21 cellular contexts compared by ENCODE assay signal in genomic region chr15:52056496-52056895, GRCh38. TPM values are rescaled to one million over a fixed set of nuclear protein-coding genes. Genes with fewer than 3 reads are reported as not detected.
"Had no signal": no experiment of that assay in that cellular context is flagged by ENCODE, and none has a peak within 500 bp of the region (broad histone marks: within the 10 kb centered on the region; RNA-seq: fewer than 3 reads in every experiment).

No MANE protein-coding gene starts in this region.

- H3K4me3 ChIP-seq: SJCRH30 had no signal

- ATAC-seq: SK-N-SH treated with all-trans-retinoic acid at 6 μM for 48 hours had no signal

- DNase-seq: IMR-90, Kasumi-1, KG1, MM.1S, NCI-H1092 treated with DMSO at 0.1 percent for 48 hours, NCI-H1436, NCI-H187, NCI-H2029, NCI-H2081 treated with DMSO at 0.1 percent for 48 hours, NCI-H2171, NCI-H226, NCI-H446, NCI-H510A, NCI-H524 treated with DMSO at 0.1 percent for 48 hours, NCI-H69, NCI-H774, SHP77 treated with DMSO at 0.1 percent for 48 hours, SJCRH30 had no signal

- H3K4me1 ChIP-seq: SJCRH30 had no signal

- H3K27me3 ChIP-seq: SJCRH30 had no signal

- H3K27ac ChIP-seq: RWPE1, SJCRH30 had no signal

RNA-seq across cellular contexts. Expression of gene BCL2L10, which starts 56.1 kb away (rescaled TPM):
- total RNA-seq: IMR-90, M059J had no signal
- polyA plus RNA-seq: IMR-90 had no signal
